In genomic region chr12:2752676-2753371, GRCh38 we compare ENCODE assay signal across 8 cellular contexts. TPM values are rescaled to one million over a fixed set of nuclear protein-coding genes. Genes with fewer than 3 reads are reported as not detected.
DNase-seq lines count a peak whose midpoint lies in the region; ATAC-seq and TF ChIP-seq lines count a peak whose summit lies in the region.

No MANE protein-coding gene starts in this region.

- H3K36me3 Mint-ChIP-seq in activated CD4-positive, alpha-beta T cell treated with anti-CD3 and anti-CD28 coated beads, Interleukin-2, amount 10 ng/mL, durations not matched to agents 7 days and 5 days (ENCODE audit: low read depth), result no peaks in the 10 kb centered on the region

- DNase-seq in GM03348 (ENCODE audit: low spot score) (peak; percentile 88), MG63 (peak; percentile 56), colonic mucosa (peak; percentile 81), left lobe of liver (ENCODE audit: low spot score) (peak; percentile 69)
- peak; percentile 85 for DNase-seq in activated CD4-positive, alpha-beta T cell treated with anti-CD3 and anti-CD28 coated beads, Interleukin-2, amount 10 ng/mL, durations not matched to agents 7 days and 5 days
- DNase-seq in stimulated activated CD4-positive, alpha-beta T cell treated with anti-CD3 and anti-CD28 coated beads, Interleukin-4, amount 100 ng/mL, for 24 hours, result peak; percentile 74

- H3K9me3 ChIP-seq in MG63 (peaks cover 4% of the 10 kb centered on the region), colonic mucosa (no peaks in the 10 kb centered on the region)

- peaks cover 26% of the 10 kb centered on the region for H3K27me3 ChIP-seq in MG63
- no peaks in the 10 kb centered on the region for H3K27me3 ChIP-seq in colonic mucosa

- POLR2A ChIA-PET in activated CD4-positive, alpha-beta T cell treated with anti-CD3 and anti-CD28 coated beads, Interleukin-2, amount 10 ng/mL, durations not matched to agents 7 days and 5 days (lab: Charles Lee), result no interaction called here

- no peaks in the 10 kb centered on the region for H3K9me3 Mint-ChIP-seq in activated CD4-positive, alpha-beta T cell treated with anti-CD3 and anti-CD28 coated beads, Interleukin-2, amount 10 ng/mL, durations not matched to agents 7 days and 5 days

- no peaks in the 10 kb centered on the region for H3K36me3 ChIP-seq in MG63
- H3K36me3 ChIP-seq in colonic mucosa, result no peaks in the 10 kb centered on the region

- intact Hi-C loops in colonic mucosa (cut with DNase I), result no loop called here

- no peak overlapping the region for H3K9ac ChIP-seq in colonic mucosa (ENCODE audit: low read depth in 2 of 2, low read length in 2 of 2)

- H3K27ac ChIP-seq in colonic mucosa, result no peak overlapping the region

- H3K4me1 Mint-ChIP-seq in activated CD4-positive, alpha-beta T cell treated with anti-CD3 and anti-CD28 coated beads, Interleukin-2, amount 10 ng/mL, durations not matched to agents 7 days and 5 days, result no peaks in the 10 kb centered on the region

- H3K4me3 ChIP-seq in MG63 (no peak overlapping the region), colonic mucosa (no peak overlapping the region)

- no peaks in the 10 kb centered on the region for H3K4me1 ChIP-seq in colonic mucosa

- peaks cover 29% of the 10 kb centered on the region for H3K27me3 Mint-ChIP-seq in activated CD4-positive, alpha-beta T cell treated with anti-CD3 and anti-CD28 coated beads, Interleukin-2, amount 10 ng/mL, durations not matched to agents 7 days and 5 days

- no peak overlapping the region for H3K27ac Mint-ChIP-seq in activated CD4-positive, alpha-beta T cell treated with anti-CD3 and anti-CD28 coated beads, Interleukin-2, amount 10 ng/mL, durations not matched to agents 7 days and 5 days

- ATAC-seq in left lobe of liver (peak; percentile 100), GM19397 (IDR thresholded peaks at IDR 0.05; ENCODE audit: unreplicated experiment) (no peak), HG03565 (IDR thresholded peaks at IDR 0.05; ENCODE audit: unreplicated experiment) (no peak)

- no peak for TF ChIP-seq CTCF in colonic mucosa (IDR thresholded peaks at IDR 0.05)

- H3K4me3 Mint-ChIP-seq in activated CD4-positive, alpha-beta T cell treated with anti-CD3 and anti-CD28 coated beads, Interleukin-2, amount 10 ng/mL, durations not matched to agents 7 days and 5 days, result no peak overlapping the region

- CTCF ChIA-PET in activated CD4-positive, alpha-beta T cell treated with anti-CD3 and anti-CD28 coated beads, Interleukin-2, amount 10 ng/mL, durations not matched to agents 7 days and 5 days (lab: Charles Lee), result interaction anchor here (1.3 kb wide), 1 partner anchor 24 kb away, joined by 3 read pairs; no protein-coding TSS in a partner anchor

RNA-seq across cellular contexts. Expression of gene FKBP4, which starts 41.9 kb away (rescaled TPM):
- 94.6 and 105 TPM in 2 replicates for total RNA-seq in MG63 (2014; rRNA removed; shearing (Covaris generic); ENCODE audit: low replicate concordance)
- total RNA-seq in activated CD4-positive, alpha-beta T cell treated with anti-CD3 and anti-CD28 coated beads, Interleukin-2, amount 10 ng/mL, durations not matched to agents 7 days and 5 days, result 10 to 100 TPM; 47.2 to 68.2 TPM
- total RNA-seq in colonic mucosa (100 to 1,000 TPM in 1 of 2 donors, 10 to 100 TPM in 1; 63.1 to 274 TPM), left lobe of liver (50.4 TPM)

RNA-seq across cellular contexts. Expression of gene ITFG2, which starts 59.6 kb away (rescaled TPM):
- total RNA-seq in MG63 (2014; rRNA removed; shearing (Covaris generic); ENCODE audit: low replicate concordance), result 12.5 and 14.6 TPM in 2 replicates
- total RNA-seq in activated CD4-positive, alpha-beta T cell treated with anti-CD3 and anti-CD28 coated beads, Interleukin-2, amount 10 ng/mL, durations not matched to agents 7 days and 5 days, result 10 to 100 TPM; 43.5 to 48.2 TPM
- 10 to 100 TPM; 19.4 to 34.8 TPM for total RNA-seq in colonic mucosa
- 14.6 TPM for total RNA-seq in left lobe of liver
